Comparison of ENCODE assay signal across 1 cellular context in the genomic region with DNA sequence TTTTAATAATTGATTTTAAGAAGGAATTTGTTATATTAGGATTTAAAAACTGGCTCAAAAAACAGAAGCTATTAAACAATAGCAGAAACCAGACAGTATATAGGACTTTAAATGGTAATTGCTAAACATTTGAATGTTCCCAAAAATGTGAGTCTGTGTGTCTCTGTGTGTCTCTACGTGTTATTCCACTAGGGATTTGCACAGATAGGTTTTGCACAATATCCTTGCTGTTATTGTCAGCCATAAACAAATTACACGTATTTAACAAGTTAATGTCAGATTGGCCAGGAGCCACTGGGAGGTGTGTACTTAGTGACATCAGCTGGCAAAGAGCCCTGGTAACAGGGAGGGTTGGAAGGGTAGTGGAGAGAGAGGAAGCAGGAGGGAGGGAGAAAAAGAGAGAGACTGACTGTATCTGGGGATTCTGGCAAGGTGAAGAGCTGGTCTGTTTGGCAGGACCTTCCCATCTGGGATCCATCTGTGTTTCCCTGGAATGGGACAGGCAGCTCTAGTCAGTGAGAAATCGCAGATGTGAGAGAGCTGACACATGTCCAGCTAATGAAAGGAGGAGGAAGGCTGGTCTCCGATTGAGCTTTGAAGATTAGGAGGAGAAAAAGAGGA.
TF ChIP-seq lines count a peak whose summit lies in the region.

No MANE protein-coding gene starts in this region.

TF ChIP-seq in HEK293, 187 proteins besides CTCF, POLR2A, EP300 and RAD21 (continued from another document and continues in another):
- TF ChIP-seq ZNF138 (tag by site-specific recombination; IDR thresholded peaks at IDR 0.05; ENCODE audit: borderline replicate concordance) (no peak), ZNF341 (tag by site-specific recombination; IDR thresholded peaks at IDR 0.05; ENCODE audit: low read depth) (peak; percentile 84), ZNF366 (tag by site-specific recombination; conservative IDR thresholded peaks at IDR 0.05) (peak; percentile 97), PRDM1 (tag by site-specific recombination; IDR thresholded peaks at IDR 0.05) (peak; percentile 85), ZBTB48 (tag by site-specific recombination; IDR thresholded peaks at IDR 0.05) (peak; percentile 54; the same call in 1 of the 2 replicates), ZNF223 (tag by site-specific recombination; IDR thresholded peaks at IDR 0.05) (no peak), ZNF175 (tag by site-specific recombination; IDR thresholded peaks at IDR 0.05) (no peak), ZBTB7A (tag by site-specific recombination; IDR thresholded peaks at IDR 0.05; ENCODE audit: low read depth) (no peak), SCRT2 (tag by site-specific recombination; IDR thresholded peaks at IDR 0.05) (no peak), ZNF132 (tag by site-specific recombination; IDR thresholded peaks at IDR 0.05; ENCODE audit: borderline replicate concordance) (no peak), SP7 (tag by site-specific recombination; IDR thresholded peaks at IDR 0.05) (peak; percentile 84), ZBTB17 (tag by site-specific recombination; IDR thresholded peaks at IDR 0.05) (peak; percentile 100), ZNF48 (tag by site-specific recombination; IDR thresholded peaks at IDR 0.05) (no peak), ZNF423 (tag by site-specific recombination; IDR thresholded peaks at IDR 0.05) (no peak), ZNF19 (tag by site-specific recombination; IDR thresholded peaks at IDR 0.05; ENCODE audit: low read depth) (no peak), ZNF157 (tag by site-specific recombination; IDR thresholded peaks at IDR 0.05) (no peak), ZBTB20 (tag by site-specific recombination; IDR thresholded peaks at IDR 0.05) (no peak), SP3 (tag by site-specific recombination; IDR thresholded peaks at IDR 0.05) (peak; percentile 44; the same call in 1 of the 2 replicates), GFI1B (tag by site-specific recombination; IDR thresholded peaks at IDR 0.05) (no peak), ZNF391 (tag by site-specific recombination; IDR thresholded peaks at IDR 0.05; ENCODE audit: borderline replicate concordance, low read depth) (no peak), KLF16 (tag by site-specific recombination; IDR thresholded peaks at IDR 0.05) (no peak; the same call in 1 of the 2 replicates), ZNF624 (tag by site-specific recombination; IDR thresholded peaks at IDR 0.05) (no peak), ZNF670 (tag by site-specific recombination; IDR thresholded peaks at IDR 0.05; ENCODE audit: low read depth) (no peak), BCL11A (tag by site-specific recombination; IDR thresholded peaks at IDR 0.05; ENCODE audit: low read depth) (no peak), ZNF146 (tag by site-specific recombination; IDR thresholded peaks at IDR 0.05) (no peak), KLF9 (tag by site-specific recombination; IDR thresholded peaks at IDR 0.05; ENCODE audit: low read depth) (peak; percentile 74), ZNF311 (tag by site-specific recombination; IDR thresholded peaks at IDR 0.05; ENCODE audit: borderline replicate concordance) (no peak), TCF7L2 (IDR thresholded peaks at IDR 0.05; ENCODE audit: borderline replicate concordance, low read depth, low read length) (no peak), ZNF768 (tag by site-specific recombination; IDR thresholded peaks at IDR 0.05) (no peak), ZNF214 (tag by site-specific recombination; IDR thresholded peaks at IDR 0.05; ENCODE audit: borderline replicate concordance) (no peak), ZNF785 (tag by site-specific recombination; IDR thresholded peaks at IDR 0.05) (no peak), WT1 (tag by site-specific recombination; IDR thresholded peaks at IDR 0.05) (peak; percentile 91), ZNF529 (tag by site-specific recombination; IDR thresholded peaks at IDR 0.05; ENCODE audit: insufficient replicate concordance) (no peak), ZNF133 (tag by site-specific recombination; IDR thresholded peaks at IDR 0.05) (no peak)
- TF ChIP-seq, protein P1, sequence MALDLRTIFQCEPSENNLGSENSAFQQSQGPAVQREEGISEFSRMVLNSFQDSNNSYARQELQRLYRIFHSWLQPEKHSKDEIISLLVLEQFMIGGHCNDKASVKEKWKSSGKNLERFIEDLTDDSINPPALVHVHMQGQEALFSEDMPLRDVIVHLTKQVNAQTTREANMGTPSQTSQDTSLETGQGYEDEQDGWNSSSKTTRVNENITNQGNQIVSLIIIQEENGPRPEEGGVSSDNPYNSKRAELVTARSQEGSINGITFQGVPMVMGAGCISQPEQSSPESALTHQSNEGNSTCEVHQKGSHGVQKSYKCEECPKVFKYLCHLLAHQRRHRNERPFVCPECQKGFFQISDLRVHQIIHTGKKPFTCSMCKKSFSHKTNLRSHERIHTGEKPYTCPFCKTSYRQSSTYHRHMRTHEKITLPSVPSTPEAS (tag by site-specific recombination; IDR thresholded peaks at IDR 0.05) = no peak
- TF ChIP-seq, protein P2, sequence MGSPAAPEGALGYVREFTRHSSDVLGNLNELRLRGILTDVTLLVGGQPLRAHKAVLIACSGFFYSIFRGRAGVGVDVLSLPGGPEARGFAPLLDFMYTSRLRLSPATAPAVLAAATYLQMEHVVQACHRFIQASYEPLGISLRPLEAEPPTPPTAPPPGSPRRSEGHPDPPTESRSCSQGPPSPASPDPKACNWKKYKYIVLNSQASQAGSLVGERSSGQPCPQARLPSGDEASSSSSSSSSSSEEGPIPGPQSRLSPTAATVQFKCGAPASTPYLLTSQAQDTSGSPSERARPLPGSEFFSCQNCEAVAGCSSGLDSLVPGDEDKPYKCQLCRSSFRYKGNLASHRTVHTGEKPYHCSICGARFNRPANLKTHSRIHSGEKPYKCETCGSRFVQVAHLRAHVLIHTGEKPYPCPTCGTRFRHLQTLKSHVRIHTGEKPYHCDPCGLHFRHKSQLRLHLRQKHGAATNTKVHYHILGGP (tag by site-specific recombination; IDR thresholded peaks at IDR 0.05) = no peak
- TF ChIP-seq, protein P3, sequence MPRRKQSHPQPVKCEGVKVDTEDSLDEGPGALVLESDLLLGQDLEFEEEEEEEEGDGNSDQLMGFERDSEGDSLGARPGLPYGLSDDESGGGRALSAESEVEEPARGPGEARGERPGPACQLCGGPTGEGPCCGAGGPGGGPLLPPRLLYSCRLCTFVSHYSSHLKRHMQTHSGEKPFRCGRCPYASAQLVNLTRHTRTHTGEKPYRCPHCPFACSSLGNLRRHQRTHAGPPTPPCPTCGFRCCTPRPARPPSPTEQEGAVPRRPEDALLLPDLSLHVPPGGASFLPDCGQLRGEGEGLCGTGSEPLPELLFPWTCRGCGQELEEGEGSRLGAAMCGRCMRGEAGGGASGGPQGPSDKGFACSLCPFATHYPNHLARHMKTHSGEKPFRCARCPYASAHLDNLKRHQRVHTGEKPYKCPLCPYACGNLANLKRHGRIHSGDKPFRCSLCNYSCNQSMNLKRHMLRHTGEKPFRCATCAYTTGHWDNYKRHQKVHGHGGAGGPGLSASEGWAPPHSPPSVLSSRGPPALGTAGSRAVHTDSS (tag by site-specific recombination; IDR thresholded peaks at IDR 0.05) = no peak
- TF ChIP-seq, protein P4, sequence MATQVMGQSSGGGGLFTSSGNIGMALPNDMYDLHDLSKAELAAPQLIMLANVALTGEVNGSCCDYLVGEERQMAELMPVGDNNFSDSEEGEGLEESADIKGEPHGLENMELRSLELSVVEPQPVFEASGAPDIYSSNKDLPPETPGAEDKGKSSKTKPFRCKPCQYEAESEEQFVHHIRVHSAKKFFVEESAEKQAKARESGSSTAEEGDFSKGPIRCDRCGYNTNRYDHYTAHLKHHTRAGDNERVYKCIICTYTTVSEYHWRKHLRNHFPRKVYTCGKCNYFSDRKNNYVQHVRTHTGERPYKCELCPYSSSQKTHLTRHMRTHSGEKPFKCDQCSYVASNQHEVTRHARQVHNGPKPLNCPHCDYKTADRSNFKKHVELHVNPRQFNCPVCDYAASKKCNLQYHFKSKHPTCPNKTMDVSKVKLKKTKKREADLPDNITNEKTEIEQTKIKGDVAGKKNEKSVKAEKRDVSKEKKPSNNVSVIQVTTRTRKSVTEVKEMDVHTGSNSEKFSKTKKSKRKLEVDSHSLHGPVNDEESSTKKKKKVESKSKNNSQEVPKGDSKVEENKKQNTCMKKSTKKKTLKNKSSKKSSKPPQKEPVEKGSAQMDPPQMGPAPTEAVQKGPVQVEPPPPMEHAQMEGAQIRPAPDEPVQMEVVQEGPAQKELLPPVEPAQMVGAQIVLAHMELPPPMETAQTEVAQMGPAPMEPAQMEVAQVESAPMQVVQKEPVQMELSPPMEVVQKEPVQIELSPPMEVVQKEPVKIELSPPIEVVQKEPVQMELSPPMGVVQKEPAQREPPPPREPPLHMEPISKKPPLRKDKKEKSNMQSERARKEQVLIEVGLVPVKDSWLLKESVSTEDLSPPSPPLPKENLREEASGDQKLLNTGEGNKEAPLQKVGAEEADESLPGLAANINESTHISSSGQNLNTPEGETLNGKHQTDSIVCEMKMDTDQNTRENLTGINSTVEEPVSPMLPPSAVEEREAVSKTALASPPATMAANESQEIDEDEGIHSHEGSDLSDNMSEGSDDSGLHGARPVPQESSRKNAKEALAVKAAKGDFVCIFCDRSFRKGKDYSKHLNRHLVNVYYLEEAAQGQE (tag by site-specific recombination; IDR thresholded peaks at IDR 0.05) = no peak
- TF ChIP-seq, protein P5, sequence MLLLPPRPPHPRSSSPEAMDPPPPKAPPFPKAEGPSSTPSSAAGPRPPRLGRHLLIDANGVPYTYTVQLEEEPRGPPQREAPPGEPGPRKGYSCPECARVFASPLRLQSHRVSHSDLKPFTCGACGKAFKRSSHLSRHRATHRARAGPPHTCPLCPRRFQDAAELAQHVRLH (tag by site-specific recombination; IDR thresholded peaks at IDR 0.05) = peak; percentile 98
- TF ChIP-seq, protein P6, sequence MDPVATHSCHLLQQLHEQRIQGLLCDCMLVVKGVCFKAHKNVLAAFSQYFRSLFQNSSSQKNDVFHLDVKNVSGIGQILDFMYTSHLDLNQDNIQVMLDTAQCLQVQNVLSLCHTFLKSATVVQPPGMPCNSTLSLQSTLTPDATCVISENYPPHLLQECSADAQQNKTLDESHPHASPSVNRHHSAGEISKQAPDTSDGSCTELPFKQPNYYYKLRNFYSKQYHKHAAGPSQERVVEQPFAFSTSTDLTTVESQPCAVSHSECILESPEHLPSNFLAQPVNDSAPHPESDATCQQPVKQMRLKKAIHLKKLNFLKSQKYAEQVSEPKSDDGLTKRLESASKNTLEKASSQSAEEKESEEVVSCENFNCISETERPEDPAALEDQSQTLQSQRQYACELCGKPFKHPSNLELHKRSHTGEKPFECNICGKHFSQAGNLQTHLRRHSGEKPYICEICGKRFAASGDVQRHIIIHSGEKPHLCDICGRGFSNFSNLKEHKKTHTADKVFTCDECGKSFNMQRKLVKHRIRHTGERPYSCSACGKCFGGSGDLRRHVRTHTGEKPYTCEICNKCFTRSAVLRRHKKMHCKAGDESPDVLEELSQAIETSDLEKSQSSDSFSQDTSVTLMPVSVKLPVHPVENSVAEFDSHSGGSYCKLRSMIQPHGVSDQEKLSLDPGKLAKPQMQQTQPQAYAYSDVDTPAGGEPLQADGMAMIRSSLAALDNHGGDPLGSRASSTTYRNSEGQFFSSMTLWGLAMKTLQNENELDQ (tag by site-specific recombination; IDR thresholded peaks at IDR 0.05; ENCODE audit: low read depth) = no peak
- TF ChIP-seq, protein P7, sequence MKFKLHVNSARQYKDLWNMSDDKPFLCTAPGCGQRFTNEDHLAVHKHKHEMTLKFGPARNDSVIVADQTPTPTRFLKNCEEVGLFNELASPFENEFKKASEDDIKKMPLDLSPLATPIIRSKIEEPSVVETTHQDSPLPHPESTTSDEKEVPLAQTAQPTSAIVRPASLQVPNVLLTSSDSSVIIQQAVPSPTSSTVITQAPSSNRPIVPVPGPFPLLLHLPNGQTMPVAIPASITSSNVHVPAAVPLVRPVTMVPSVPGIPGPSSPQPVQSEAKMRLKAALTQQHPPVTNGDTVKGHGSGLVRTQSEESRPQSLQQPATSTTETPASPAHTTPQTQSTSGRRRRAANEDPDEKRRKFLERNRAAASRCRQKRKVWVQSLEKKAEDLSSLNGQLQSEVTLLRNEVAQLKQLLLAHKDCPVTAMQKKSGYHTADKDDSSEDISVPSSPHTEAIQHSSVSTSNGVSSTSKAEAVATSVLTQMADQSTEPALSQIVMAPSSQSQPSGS (tag by site-specific recombination; IDR thresholded peaks at IDR 0.05; ENCODE audit: low read depth) = peak; percentile 85
- TF ChIP-seq, protein P8, sequence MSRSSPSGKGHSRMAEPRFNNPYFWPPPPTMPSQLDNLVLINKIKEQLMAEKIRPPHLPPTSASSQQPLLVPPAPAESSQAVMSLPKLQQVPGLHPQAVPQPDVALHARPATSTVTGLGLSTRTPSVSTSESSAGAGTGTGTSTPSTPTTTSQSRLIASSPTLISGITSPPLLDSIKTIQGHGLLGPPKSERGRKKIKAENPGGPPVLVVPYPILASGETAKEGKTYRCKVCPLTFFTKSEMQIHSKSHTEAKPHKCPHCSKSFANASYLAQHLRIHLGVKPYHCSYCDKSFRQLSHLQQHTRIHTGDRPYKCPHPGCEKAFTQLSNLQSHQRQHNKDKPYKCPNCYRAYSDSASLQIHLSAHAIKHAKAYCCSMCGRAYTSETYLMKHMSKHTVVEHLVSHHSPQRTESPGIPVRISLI (tag by site-specific recombination; IDR thresholded peaks at IDR 0.05) = no peak
- TF ChIP-seq, protein P9, sequence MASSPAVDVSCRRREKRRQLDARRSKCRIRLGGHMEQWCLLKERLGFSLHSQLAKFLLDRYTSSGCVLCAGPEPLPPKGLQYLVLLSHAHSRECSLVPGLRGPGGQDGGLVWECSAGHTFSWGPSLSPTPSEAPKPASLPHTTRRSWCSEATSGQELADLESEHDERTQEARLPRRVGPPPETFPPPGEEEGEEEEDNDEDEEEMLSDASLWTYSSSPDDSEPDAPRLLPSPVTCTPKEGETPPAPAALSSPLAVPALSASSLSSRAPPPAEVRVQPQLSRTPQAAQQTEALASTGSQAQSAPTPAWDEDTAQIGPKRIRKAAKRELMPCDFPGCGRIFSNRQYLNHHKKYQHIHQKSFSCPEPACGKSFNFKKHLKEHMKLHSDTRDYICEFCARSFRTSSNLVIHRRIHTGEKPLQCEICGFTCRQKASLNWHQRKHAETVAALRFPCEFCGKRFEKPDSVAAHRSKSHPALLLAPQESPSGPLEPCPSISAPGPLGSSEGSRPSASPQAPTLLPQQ (tag by site-specific recombination; IDR thresholded peaks at IDR 0.05) = peak; percentile 80
- TF ChIP-seq, protein P10, sequence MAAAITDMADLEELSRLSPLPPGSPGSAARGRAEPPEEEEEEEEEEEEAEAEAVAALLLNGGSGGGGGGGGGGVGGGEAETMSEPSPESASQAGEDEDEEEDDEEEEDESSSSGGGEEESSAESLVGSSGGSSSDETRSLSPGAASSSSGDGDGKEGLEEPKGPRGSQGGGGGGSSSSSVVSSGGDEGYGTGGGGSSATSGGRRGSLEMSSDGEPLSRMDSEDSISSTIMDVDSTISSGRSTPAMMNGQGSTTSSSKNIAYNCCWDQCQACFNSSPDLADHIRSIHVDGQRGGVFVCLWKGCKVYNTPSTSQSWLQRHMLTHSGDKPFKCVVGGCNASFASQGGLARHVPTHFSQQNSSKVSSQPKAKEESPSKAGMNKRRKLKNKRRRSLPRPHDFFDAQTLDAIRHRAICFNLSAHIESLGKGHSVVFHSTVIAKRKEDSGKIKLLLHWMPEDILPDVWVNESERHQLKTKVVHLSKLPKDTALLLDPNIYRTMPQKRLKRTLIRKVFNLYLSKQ (tag by site-specific recombination; IDR thresholded peaks at IDR 0.05; ENCODE audit: borderline replicate concordance) = no peak
